ENCODE assay signal across 1 cellular context in genomic region chr2:42573256-42573655, GRCh38.
TF ChIP-seq lines count a peak whose summit lies in the region.

No MANE protein-coding gene starts in this region.

TF ChIP-seq in HepG2, 621 proteins besides CTCF, POLR2A, EP300 and RAD21 (continued from another document and continues in another):
- TF ChIP-seq SKI (IDR thresholded peaks at IDR 0.05; ENCODE audit: partially characterized antibody) (peak; percentile 13), KDM6A (CRISPR knock-in tag; IDR thresholded peaks at IDR 0.05; ENCODE audit: low read depth) (no peak), FOSL2 (CRISPR knock-in tag; IDR thresholded peaks at IDR 0.05) (no peak), KLF9 (CRISPR knock-in tag; IDR thresholded peaks at IDR 0.05; ENCODE audit: low read depth) (no peak), RARG (CRISPR knock-in tag; IDR thresholded peaks at IDR 0.05; ENCODE audit: low read depth) (no peak), MAZ (IDR thresholded peaks at IDR 0.05; ENCODE audit: borderline replicate concordance, low read depth, low read length) (no peak), MAZ (CRISPR knock-in tag; IDR thresholded peaks at IDR 0.05; ENCODE audit: low read depth) (no peak), ZNF432 (CRISPR knock-in tag; IDR thresholded peaks at IDR 0.05; ENCODE audit: borderline replicate concordance) (no peak), ZFP62 (CRISPR knock-in tag; IDR thresholded peaks at IDR 0.05) (no peak), KLF16 (CRISPR knock-in tag; IDR thresholded peaks at IDR 0.05) (no peak), U2AF2 (IDR thresholded peaks at IDR 0.05; ENCODE audit: low read depth, low read length) (no peak), FOXP1 (IDR thresholded peaks at IDR 0.05) (no peak), FOXP1 (CRISPR knock-in tag; IDR thresholded peaks at IDR 0.05) (no peak), ZNF589 (CRISPR knock-in tag; conservative IDR thresholded peaks at IDR 0.05) (no peak), PITX1 (CRISPR knock-in tag; IDR thresholded peaks at IDR 0.05) (no peak), HDAC2 (CRISPR knock-in tag; IDR thresholded peaks at IDR 0.05) (0 out of 2 replicates have a peak, but pooled peaks have one; percentile 26), SMARCE1 (IDR thresholded peaks at IDR 0.05; ENCODE audit: borderline replicate concordance) (no peak), FOXP4 (CRISPR knock-in tag; IDR thresholded peaks at IDR 0.05) (no peak), ZNF280D (CRISPR knock-in tag; IDR thresholded peaks at IDR 0.05) (no peak), NPAS2 (CRISPR knock-in tag; IDR thresholded peaks at IDR 0.05; ENCODE audit: borderline replicate concordance) (no peak), ZNF770 (CRISPR knock-in tag; IDR thresholded peaks at IDR 0.05) (peak; percentile 27; the same call in 1 of the 2 replicates), ATM (IDR thresholded peaks at IDR 0.05; ENCODE audit: borderline replicate concordance) (no peak), TP53 (CRISPR knock-in tag; conservative IDR thresholded peaks at IDR 0.05) (no peak), ZNF205 (CRISPR knock-in tag; IDR thresholded peaks at IDR 0.05) (no peak), ZNF720 (CRISPR knock-in tag; IDR thresholded peaks at IDR 0.05) (no peak), ZNF296 (CRISPR knock-in tag; conservative IDR thresholded peaks at IDR 0.05) (no peak), ZNF737 (CRISPR knock-in tag; IDR thresholded peaks at IDR 0.05; ENCODE audit: borderline replicate concordance) (no peak), EED (CRISPR knock-in tag; IDR thresholded peaks at IDR 0.05) (no peak), ZNF451 (CRISPR knock-in tag; IDR thresholded peaks at IDR 0.05) (no peak), SNAI1 (CRISPR knock-in tag; IDR thresholded peaks at IDR 0.05; ENCODE audit: borderline replicate concordance) (no peak), ZNF83 (CRISPR knock-in tag; IDR thresholded peaks at IDR 0.05; ENCODE audit: borderline replicate concordance) (no peak), PHF5A (CRISPR knock-in tag; IDR thresholded peaks at IDR 0.05; ENCODE audit: low read depth, unreplicated experiment) (no peak), ONECUT2 (CRISPR knock-in tag; IDR thresholded peaks at IDR 0.05) (no peak), ZNF318 (CRISPR knock-in tag; IDR thresholded peaks at IDR 0.05) (no peak), SIX4 (CRISPR knock-in tag; IDR thresholded peaks at IDR 0.05) (no peak), ZFP36 (IDR thresholded peaks at IDR 0.05; ENCODE audit: borderline replicate concordance, low read depth, low read length, partially characterized antibody) (no peak), ZNF263 (CRISPR knock-in tag; IDR thresholded peaks at IDR 0.05) (no peak), HOXD1 (CRISPR knock-in tag; IDR thresholded peaks at IDR 0.05) (no peak), HIC2 (CRISPR knock-in tag; IDR thresholded peaks at IDR 0.05; ENCODE audit: low read depth) (no peak), ELF1 (CRISPR knock-in tag; IDR thresholded peaks at IDR 0.05) (no peak), ZNF782 (CRISPR knock-in tag; IDR thresholded peaks at IDR 0.05; ENCODE audit: borderline replicate concordance) (no peak), RBAK (CRISPR knock-in tag; IDR thresholded peaks at IDR 0.05) (no peak), RARA (CRISPR knock-in tag; IDR thresholded peaks at IDR 0.05) (0 out of 2 replicates have a peak, but pooled peaks have one; percentile 14), MAFF (IDR thresholded peaks at IDR 0.05; ENCODE audit: low read depth, low read length) (no peak), ZNF772 (CRISPR knock-in tag; IDR thresholded peaks at IDR 0.05) (no peak), RFX3 (CRISPR knock-in tag; IDR thresholded peaks at IDR 0.05) (no peak), TFDP1 (CRISPR knock-in tag; IDR thresholded peaks at IDR 0.05; ENCODE audit: borderline replicate concordance) (no peak), ZNF430 (CRISPR knock-in tag; IDR thresholded peaks at IDR 0.05) (no peak), ZFP91 (CRISPR knock-in tag; IDR thresholded peaks at IDR 0.05; ENCODE audit: borderline replicate concordance) (no peak), ZSCAN30 (CRISPR knock-in tag; IDR thresholded peaks at IDR 0.05) (no peak), BCL6 (CRISPR knock-in tag; IDR thresholded peaks at IDR 0.05) (peak; percentile 35; the same call in 1 of the 2 replicates), TEAD3 (CRISPR knock-in tag; optimal IDR thresholded peaks at IDR 0.05; ENCODE audit: borderline replicate concordance) (peak; percentile 27), NFE2 (CRISPR knock-in tag; IDR thresholded peaks at IDR 0.05) (no peak)
